31 cellular contexts compared by ENCODE assay signal in the genomic region with DNA sequence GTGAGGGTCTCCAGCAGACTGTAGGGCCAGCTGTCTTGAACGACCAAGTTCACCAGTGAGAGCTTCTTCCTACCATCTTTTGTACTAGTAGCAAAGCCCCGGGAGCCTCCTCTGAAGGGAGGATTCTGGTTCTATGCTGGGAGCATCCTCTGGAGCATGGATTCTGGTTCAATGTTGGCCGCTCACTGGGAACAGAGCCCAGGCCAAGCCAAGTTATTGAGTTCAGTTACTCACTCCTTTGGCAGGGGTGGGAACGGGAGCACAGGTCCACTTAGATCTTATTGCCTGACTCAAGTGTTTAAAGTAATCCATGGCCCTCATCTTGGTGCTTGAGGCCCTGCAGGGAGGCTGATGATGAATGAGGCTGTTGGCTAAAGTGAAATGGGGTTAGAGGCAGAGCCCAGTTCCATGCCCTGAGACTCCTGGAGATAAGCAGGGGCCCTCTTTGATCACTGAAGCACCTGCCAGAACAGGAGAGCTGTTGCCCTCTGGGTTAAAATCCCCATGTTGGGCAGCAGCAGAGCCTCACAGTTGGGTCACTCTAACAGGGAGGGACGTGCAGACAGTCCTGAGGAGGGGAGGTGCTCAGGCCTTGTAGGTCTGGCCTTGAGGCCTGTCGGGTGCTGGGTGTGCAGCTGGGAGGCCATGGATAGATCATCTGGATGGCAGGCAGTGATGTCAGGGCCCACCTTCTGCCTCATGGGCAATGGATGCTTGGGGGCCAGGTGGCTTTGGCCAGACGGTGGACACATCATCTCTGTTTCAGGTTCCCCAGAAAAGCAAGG.
"Had no signal": no experiment of that assay in that cellular context is flagged by ENCODE, and none has a peak within 500 bp of the region (broad histone marks: within the 10 kb centered on the region; RNA-seq: fewer than 3 reads in every experiment).

No MANE protein-coding gene starts in this region.

- H3K27me3 ChIP-seq: adrenal gland, body of pancreas, colonic mucosa, dorsolateral prefrontal cortex had no signal

- H3K9me3 ChIP-seq: adrenal gland, body of pancreas, colonic mucosa had no signal

- H3K4me1 Mint-ChIP-seq: activated CD4-positive, alpha-beta T cell treated with anti-CD3 and anti-CD28 coated beads for 36 hours; activated CD4-positive, alpha-beta T cell treated with anti-CD3 and anti-CD28 coated beads, Interleukin-2, amount 10 ng/mL, durations not matched to agents 24 days and 14 days; activated CD8-positive, alpha-beta memory T cell treated with anti-CD3 and anti-CD28 coated beads, Interleukin-2, amount 10 ng/mL, durations not matched to agents 7 days and 5 days; activated naive CD4-positive, alpha-beta T cell treated with anti-CD3 and anti-CD28 coated beads, Interleukin-2, amount 50 U/mL, for 24 hours; activated naive CD8-positive, alpha-beta T cell treated with anti-CD3 and anti-CD28 coated beads for 36 hours; activated naive CD8-positive, alpha-beta T cell treated with anti-CD3 and anti-CD28 coated beads, Interleukin-2, amount 50 U/mL, for 24 hours had no signal

- H3K36me3 ChIP-seq: adrenal gland, colonic mucosa had no signal

- H3K4me3 Mint-ChIP-seq: activated CD4-positive, alpha-beta memory T cell treated with anti-CD3 and anti-CD28 coated beads for 36 hours; activated CD4-positive, alpha-beta T cell treated with anti-CD3 and anti-CD28 coated beads for 36 hours; activated CD4-positive, alpha-beta T cell treated with anti-CD3 and anti-CD28 coated beads, Interleukin-2, amount 10 ng/mL, durations not matched to agents 24 days and 14 days; activated CD8-positive, alpha-beta memory T cell treated with anti-CD3 and anti-CD28 coated beads, Interleukin-2, amount 10 ng/mL, durations not matched to agents 7 days and 5 days; activated CD8-positive, alpha-beta T cell treated with anti-CD3 and anti-CD28 coated beads, Interleukin-2, amount 10 ng/mL, durations not matched to agents 7 days and 5 days; activated naive CD4-positive, alpha-beta T cell treated with anti-CD3 and anti-CD28 coated beads for 36 hours; activated naive CD4-positive, alpha-beta T cell treated with anti-CD3 and anti-CD28 coated beads, Interleukin-2, amount 50 U/mL, for 24 hours; activated naive CD8-positive, alpha-beta T cell treated with anti-CD3 and anti-CD28 coated beads for 36 hours; activated naive CD8-positive, alpha-beta T cell treated with anti-CD3 and anti-CD28 coated beads, Interleukin-2, amount 50 U/mL, for 24 hours; activated T-helper 1 cell treated with anti-CD3 and anti-CD28 coated beads, Interleukin-12 subunit alpha, Interleukin-12 subunit beta, Interleukin-2, Interleukin-4 antibody, amounts not matched to agents 30 ng/mL and 10 ng/mL and 1 ng/mL, durations not matched to agents 14 hours and 24 hours and 36 hours; dendritic cell treated with granulocyte-macrophage colony-stimulating factor and Interleukin-4, amounts not matched to agents 40 ng/mL and 50 ng/mL, for 4 days; endodermal cell had no signal

- ATAC-seq: activated CD4-positive, alpha-beta T cell treated with anti-CD3 and anti-CD28 coated beads for 36 hours; activated CD8-positive, alpha-beta memory T cell treated with anti-CD3 and anti-CD28 coated beads, Interleukin-2, amount 10 ng/mL, durations not matched to agents 7 days and 5 days; activated CD8-positive, alpha-beta T cell treated with anti-CD3 and anti-CD28 coated beads, Interleukin-2, amount 10 ng/mL, durations not matched to agents 7 days and 5 days; activated naive CD8-positive, alpha-beta T cell treated with anti-CD3 and anti-CD28 coated beads, Interleukin-2, amount 50 U/mL, for 24 hours; body of pancreas; esophagus mucosa had no signal

- H3K36me3 Mint-ChIP-seq: activated CD4-positive, alpha-beta memory T cell treated with anti-CD3 and anti-CD28 coated beads for 36 hours; activated CD8-positive, alpha-beta memory T cell treated with anti-CD3 and anti-CD28 coated beads, Interleukin-2, amount 10 ng/mL, durations not matched to agents 7 days and 5 days; activated naive CD4-positive, alpha-beta T cell treated with anti-CD3 and anti-CD28 coated beads, Interleukin-2, amount 50 U/mL, for 24 hours; activated naive CD8-positive, alpha-beta T cell treated with anti-CD3 and anti-CD28 coated beads for 36 hours had no signal

- H3K27ac Mint-ChIP-seq: activated CD4-positive, alpha-beta memory T cell treated with anti-CD3 and anti-CD28 coated beads for 36 hours; activated CD4-positive, alpha-beta T cell treated with anti-CD3 and anti-CD28 coated beads for 36 hours; activated CD4-positive, alpha-beta T cell treated with anti-CD3 and anti-CD28 coated beads, Interleukin-2, amount 10 ng/mL, durations not matched to agents 24 days and 14 days; activated CD8-positive, alpha-beta memory T cell treated with anti-CD3 and anti-CD28 coated beads, Interleukin-2, amount 10 ng/mL, durations not matched to agents 7 days and 5 days; activated CD8-positive, alpha-beta T cell treated with anti-CD3 and anti-CD28 coated beads, Interleukin-2, amount 10 ng/mL, durations not matched to agents 7 days and 5 days; activated naive CD4-positive, alpha-beta T cell treated with anti-CD3 and anti-CD28 coated beads for 36 hours; activated naive CD4-positive, alpha-beta T cell treated with anti-CD3 and anti-CD28 coated beads, Interleukin-2, amount 50 U/mL, for 24 hours; activated naive CD8-positive, alpha-beta T cell treated with anti-CD3 and anti-CD28 coated beads, Interleukin-2, amount 50 U/mL, for 24 hours; activated T-helper 1 cell treated with anti-CD3 and anti-CD28 coated beads, Interleukin-12 subunit alpha, Interleukin-12 subunit beta, Interleukin-2, Interleukin-4 antibody, amounts not matched to agents 30 ng/mL and 10 ng/mL and 1 ng/mL, durations not matched to agents 14 hours and 24 hours and 36 hours; activated T-helper 2 cell treated with anti-CD3 and anti-CD28 coated beads, Interferon-gamma antibody, Interleukin-2, Interleukin-4, amounts not matched to agents 10 μg/mL and 5 μg/mL and 100 μg/mL, durations not matched to agents 14 hours and 24 hours and 36 hours; dendritic cell treated with granulocyte-macrophage colony-stimulating factor and Interleukin-4, amounts not matched to agents 40 ng/mL and 50 ng/mL, for 4 days; endodermal cell had no signal

- H3K4me1 ChIP-seq: adrenal gland, body of pancreas, colonic mucosa had no signal

- H3K9me3 Mint-ChIP-seq: activated CD4-positive, alpha-beta memory T cell treated with anti-CD3 and anti-CD28 coated beads for 36 hours; activated CD4-positive, alpha-beta T cell treated with anti-CD3 and anti-CD28 coated beads, Interleukin-2, amount 10 ng/mL, durations not matched to agents 24 days and 14 days; activated naive CD4-positive, alpha-beta T cell treated with anti-CD3 and anti-CD28 coated beads for 36 hours; activated naive CD4-positive, alpha-beta T cell treated with anti-CD3 and anti-CD28 coated beads, Interleukin-2, amount 50 U/mL, for 24 hours; activated naive CD8-positive, alpha-beta T cell treated with anti-CD3 and anti-CD28 coated beads for 36 hours; activated naive CD8-positive, alpha-beta T cell treated with anti-CD3 and anti-CD28 coated beads, Interleukin-2, amount 50 U/mL, for 24 hours; activated T-helper 1 cell treated with anti-CD3 and anti-CD28 coated beads, Interleukin-12 subunit alpha, Interleukin-12 subunit beta, Interleukin-2, Interleukin-4 antibody, amounts not matched to agents 30 ng/mL and 10 ng/mL and 1 ng/mL, durations not matched to agents 14 hours and 24 hours and 36 hours; activated T-helper 2 cell treated with anti-CD3 and anti-CD28 coated beads, Interferon-gamma antibody, Interleukin-2, Interleukin-4, amounts not matched to agents 10 μg/mL and 5 μg/mL and 100 μg/mL, durations not matched to agents 14 hours and 24 hours and 36 hours; dendritic cell treated with granulocyte-macrophage colony-stimulating factor and Interleukin-4, amounts not matched to agents 40 ng/mL and 50 ng/mL, for 4 days; endodermal cell had no signal

- H3K4me3 ChIP-seq: adrenal gland, body of pancreas, colonic mucosa, dorsolateral prefrontal cortex had no signal

- H3K27ac ChIP-seq: adrenal gland, body of pancreas, colonic mucosa, dorsolateral prefrontal cortex had no signal

- DNase-seq: activated CD4-positive, alpha-beta memory T cell treated with anti-CD3 and anti-CD28 coated beads for 36 hours; activated CD4-positive, alpha-beta T cell treated with anti-CD3 and anti-CD28 coated beads for 36 hours; activated CD4-positive, alpha-beta T cell treated with anti-CD3 and anti-CD28 coated beads, Interleukin-2, amount 10 ng/mL, durations not matched to agents 24 days and 14 days; activated CD4-positive, CD25-positive, alpha-beta regulatory T cell; activated CD4-positive, CD25-positive, alpha-beta regulatory T cell treated with anti-CD3 and anti-CD28 coated beads, Interleukin-2, amount 50 U/mL, for 72 hours; activated CD8-positive, alpha-beta memory T cell treated with anti-CD3 and anti-CD28 coated beads, Interleukin-2, amount 10 ng/mL, durations not matched to agents 7 days and 5 days; activated CD8-positive, alpha-beta memory T cell treated with anti-CD3 and anti-CD28 coated beads, Interleukin-2, amount 50 U/mL, for 4 hours; activated CD8-positive, alpha-beta T cell treated with anti-CD3 and anti-CD28 coated beads, Interleukin-2, amount 10 ng/mL, durations not matched to agents 7 days and 5 days; activated effector memory CD4-positive, alpha-beta T cell treated with anti-CD3 and anti-CD28 coated beads, Interleukin-2, amount 50 U/mL, for 16 hours; activated naive CD4-positive, alpha-beta T cell treated with anti-CD3 and anti-CD28 coated beads for 36 hours; activated naive CD8-positive, alpha-beta T cell treated with anti-CD3 and anti-CD28 coated beads for 36 hours; activated naive CD8-positive, alpha-beta T cell treated with anti-CD3 and anti-CD28 coated beads, Interleukin-2, amount 50 U/mL, for 24 hours; activated T-cell treated with anti-CD3 and anti-CD28 coated beads, Interleukin-2, amount 50 U/mL, for 1 hour; activated T-cell treated with anti-CD3 and anti-CD28 coated beads, Interleukin-2, amount 50 U/mL, for 48 hours; adrenal gland; amygdala; aorta; central memory CD4-positive, alpha-beta T cell; cerebellar nuclear complex; colonic mucosa; dorsolateral prefrontal cortex; effector memory CD4-positive, alpha-beta T cell; endodermal cell; foreskin fibroblast; T-helper 2 cell had no signal

- H3K27me3 Mint-ChIP-seq: activated CD4-positive, alpha-beta memory T cell treated with anti-CD3 and anti-CD28 coated beads for 36 hours; activated CD4-positive, alpha-beta T cell treated with anti-CD3 and anti-CD28 coated beads for 36 hours; activated naive CD4-positive, alpha-beta T cell treated with anti-CD3 and anti-CD28 coated beads, Interleukin-2, amount 50 U/mL, for 24 hours; activated naive CD8-positive, alpha-beta T cell treated with anti-CD3 and anti-CD28 coated beads for 36 hours; activated naive CD8-positive, alpha-beta T cell treated with anti-CD3 and anti-CD28 coated beads, Interleukin-2, amount 50 U/mL, for 24 hours; dendritic cell treated with granulocyte-macrophage colony-stimulating factor and Interleukin-4, amounts not matched to agents 40 ng/mL and 50 ng/mL, for 4 days had no signal
